Comparison of ENCODE assay signal across 14 cellular contexts in the genomic region with DNA sequence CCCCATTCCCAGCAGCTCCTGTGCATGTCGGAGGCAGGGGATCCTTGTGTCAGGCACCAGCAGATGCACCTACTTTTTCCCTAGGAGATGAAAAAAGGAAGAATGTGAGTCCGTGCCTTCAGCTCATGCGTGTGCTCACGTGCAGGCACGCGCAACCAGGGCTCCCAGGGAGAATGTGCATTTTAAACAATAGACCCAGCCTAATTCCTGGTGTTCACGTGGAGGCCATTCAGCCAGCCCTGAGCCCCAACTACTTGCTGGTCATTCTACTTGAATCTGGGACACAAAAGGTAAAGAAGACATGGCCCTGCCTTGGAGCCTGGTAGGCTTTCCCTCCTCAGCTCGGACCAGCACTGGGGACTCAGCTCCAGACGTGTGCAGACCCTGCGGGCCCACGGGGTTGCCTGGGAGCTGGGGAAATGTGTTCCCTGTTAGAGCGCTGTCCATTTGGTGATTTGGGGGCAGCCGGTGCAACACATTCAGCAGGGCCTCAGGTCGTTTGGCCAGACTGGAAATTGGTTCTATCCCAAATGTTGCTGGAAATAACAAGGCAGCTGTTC.
"Had no signal": no experiment of that assay in that cellular context is flagged by ENCODE, and none has a peak within 500 bp of the region (broad histone marks: within the 10 kb centered on the region; RNA-seq: fewer than 3 reads in every experiment).

No MANE protein-coding gene starts in this region.

- H3K27me3 Mint-ChIP-seq: activated CD4-positive, alpha-beta memory T cell treated with anti-CD3 and anti-CD28 coated beads for 36 hours; activated T-helper 17 cell treated with anti-CD3 and anti-CD28 coated beads, Interleukin-2, amount 50 U/mL, for 72 hours; stimulated activated naive CD8-positive, alpha-beta T cell treated with anti-CD3 and anti-CD28 coated beads, Interleukin-15, Interleukin-2, amounts not matched to agents 100 ng/mL and 50 ng/mL, for 24 hours had no signal

- H3K9me3 Mint-ChIP-seq: activated CD4-positive, alpha-beta memory T cell treated with anti-CD3 and anti-CD28 coated beads for 36 hours; activated naive CD4-positive, alpha-beta T cell treated with anti-CD3 and anti-CD28 coated beads for 36 hours; activated T-helper 17 cell treated with anti-CD3 and anti-CD28 coated beads, Interleukin-2, amount 50 U/mL, for 72 hours; nephron; stimulated activated naive CD8-positive, alpha-beta T cell treated with anti-CD3 and anti-CD28 coated beads, Interleukin-15, Interleukin-2, amounts not matched to agents 100 ng/mL and 50 ng/mL, for 24 hours had no signal

- H3K36me3 ChIP-seq: adrenal gland, thoracic aorta had no signal

- H3K27me3 ChIP-seq: adrenal gland, gastroesophageal sphincter had no signal

- H3K4me3 ChIP-seq: adrenal gland, gastroesophageal sphincter, lung, thoracic aorta had no signal

- H3K4me1 ChIP-seq: adrenal gland, gastroesophageal sphincter had no signal

- H3K9me3 ChIP-seq: adrenal gland, gastroesophageal sphincter, thoracic aorta had no signal

- H3K4me1 Mint-ChIP-seq: activated T-helper 17 cell treated with anti-CD3 and anti-CD28 coated beads, Interleukin-2, amount 50 U/mL, for 72 hours had no signal

- DNase-seq: activated CD4-positive, alpha-beta memory T cell treated with anti-CD3 and anti-CD28 coated beads for 36 hours; activated CD4-positive, alpha-beta T cell treated with anti-CD3 and anti-CD28 coated beads for 1 hour; activated naive CD4-positive, alpha-beta T cell treated with anti-CD3 and anti-CD28 coated beads for 36 hours; activated T-cell treated with anti-CD3 and anti-CD28 coated beads for 4 hours; adrenal gland; central memory CD4-positive, alpha-beta T cell; stimulated activated CD4-positive, alpha-beta T cell treated with anti-CD3 and anti-CD28 coated beads, Interleukin-2, amount 100 ng/mL, for 48 hours; SW 1271 had no signal

- H3K27ac ChIP-seq: adrenal gland, gastroesophageal sphincter, thoracic aorta had no signal

- H3K27ac Mint-ChIP-seq: activated CD4-positive, alpha-beta memory T cell treated with anti-CD3 and anti-CD28 coated beads for 36 hours; activated naive CD4-positive, alpha-beta T cell treated with anti-CD3 and anti-CD28 coated beads for 36 hours; activated T-helper 17 cell treated with anti-CD3 and anti-CD28 coated beads, Interleukin-2, amount 50 U/mL, for 72 hours; stimulated activated naive CD8-positive, alpha-beta T cell treated with anti-CD3 and anti-CD28 coated beads, Interleukin-15, Interleukin-2, amounts not matched to agents 100 ng/mL and 50 ng/mL, for 24 hours had no signal

- ATAC-seq: activated T-helper 17 cell treated with anti-CD3 and anti-CD28 coated beads, Interleukin-2, amount 50 U/mL, for 72 hours; gastroesophageal sphincter had no signal

- H3K4me3 Mint-ChIP-seq: activated CD4-positive, alpha-beta memory T cell treated with anti-CD3 and anti-CD28 coated beads for 36 hours; activated naive CD4-positive, alpha-beta T cell treated with anti-CD3 and anti-CD28 coated beads for 36 hours; activated T-helper 17 cell treated with anti-CD3 and anti-CD28 coated beads, Interleukin-2, amount 50 U/mL, for 72 hours; nephron; stimulated activated naive CD8-positive, alpha-beta T cell treated with anti-CD3 and anti-CD28 coated beads, Interleukin-15, Interleukin-2, amounts not matched to agents 100 ng/mL and 50 ng/mL, for 24 hours had no signal

- H3K36me3 Mint-ChIP-seq: activated CD4-positive, alpha-beta memory T cell treated with anti-CD3 and anti-CD28 coated beads for 36 hours had no signal
